Comparison of ENCODE assay signal across 12 cellular contexts in the genomic region with DNA sequence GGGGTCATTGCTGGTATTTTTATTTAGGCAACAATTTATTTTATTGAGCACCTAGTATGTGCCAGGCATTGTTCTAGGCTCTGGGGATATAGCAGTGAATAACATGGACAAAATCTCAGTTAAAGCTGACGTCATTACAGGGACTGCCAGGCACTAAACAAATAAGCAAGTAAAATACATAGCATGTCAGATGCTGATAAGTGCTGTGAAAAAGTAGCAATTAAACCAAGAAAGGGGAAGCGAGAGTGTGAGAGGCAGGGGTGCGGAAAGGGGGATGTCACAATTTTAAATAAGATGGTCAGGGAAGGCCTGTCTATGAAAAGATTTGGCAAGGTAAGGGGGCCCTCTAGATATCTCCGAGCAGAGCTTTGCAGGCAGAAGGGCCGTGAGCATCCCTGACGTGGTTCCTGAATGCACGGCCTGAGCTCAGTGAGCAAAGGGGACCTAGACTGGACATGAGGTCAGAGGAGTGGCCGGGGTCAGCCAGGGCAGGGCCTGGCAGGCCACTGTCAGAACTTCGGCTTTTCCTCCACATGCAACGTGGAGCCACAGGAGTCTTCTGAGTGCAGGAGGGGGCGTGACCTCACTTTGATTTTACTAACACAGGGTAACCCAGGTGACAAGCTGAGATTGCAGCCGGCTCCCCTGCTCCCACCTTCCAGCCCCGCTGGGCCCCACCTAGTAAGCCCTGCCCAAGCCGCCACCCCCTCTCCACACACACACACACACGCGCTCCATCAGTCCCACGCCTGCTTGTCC. TPM values are rescaled to one million over a fixed set of nuclear protein-coding genes. Genes with fewer than 3 reads are reported as not detected.
DNase-seq lines count a peak whose midpoint lies in the region; ATAC-seq, FAIRE-seq and TF ChIP-seq lines count a peak whose summit lies in the region.
"Had no signal": no experiment of that assay in that cellular context is flagged by ENCODE, and none has a peak within 500 bp of the region (broad histone marks: within the 10 kb centered on the region; RNA-seq: fewer than 3 reads in every experiment).

No MANE protein-coding gene starts in this region.

- TF ChIP-seq POLR2A in HepG2 (IDR thresholded peaks at IDR 0.05; ENCODE audit: insufficient read depth in 1 of 2, low read depth in 2 of 2, low read length in 2 of 2) (no peak), right lobe of liver (IDR thresholded peaks at IDR 0.05) (no peak)

- no peak overlapping the region for H3K4me2 ChIP-seq in HepG2 (ENCODE audit: low read depth, low read length)

- TF ChIP-seq RAD21 in HepG2 (CRISPR knock-in tag; IDR thresholded peaks at IDR 0.05), result no peak

- TF ChIP-seq EP300 in HepG2 (IDR thresholded peaks at IDR 0.05; ENCODE audit: low read depth in 2 of 2, low read length in 2 of 2), result no peak
- TF ChIP-seq EP300 in HepG2 (CRISPR knock-in tag; IDR thresholded peaks at IDR 0.05; ENCODE audit: borderline replicate concordance), result no peak

- CTCF ChIA-PET in HepG2 (lab: Yijun Ruan, JAX; ENCODE audit: low intra/inter-chr PET ratio, low total read pairs), result no interaction called here

- no peak for ATAC-seq in HepG2
- ATAC-seq in right lobe of liver, result no peak
- peak; percentile 60 for ATAC-seq in HG03135 (IDR thresholded peaks at IDR 0.05; ENCODE audit: unreplicated experiment)
- peak; percentile 19 for ATAC-seq in upper lobe of right lung

- H3K9ac ChIP-seq in HepG2 (ENCODE audit: insufficient read depth, low read depth, low read length), result no peak overlapping the region

- H3K9me3 ChIP-seq in HepG2 (ENCODE audit: low read length) (no peaks in the 10 kb centered on the region), right lobe of liver (no peaks in the 10 kb centered on the region), upper lobe of right lung (no peaks in the 10 kb centered on the region), BE2C (no peaks in the 10 kb centered on the region)
- H3K9me3 ChIP-seq: upper lobe of left lung had no signal

- no peak for FAIRE-seq in HepG2 (lab: Jason Lieb, UNC)
- FAIRE-seq: A204.1 had no signal

- H4K20me1 ChIP-seq in HepG2 (ENCODE audit: insufficient read depth, low read length), result no peaks in the 10 kb centered on the region

- H3K79me2 ChIP-seq in HepG2 (ENCODE audit: insufficient read depth, low read length), result no peaks in the 10 kb centered on the region

- no TSS peak for BruUV-seq in HepG2 (replicated peaks; lab: Mats Ljungman, UMichigan)

- POLR2A ChIA-PET in HepG2 (lab: Yijun Ruan, JAX), result interaction anchor here (0.7 to 0.8 kb wide), 2 partner anchors 25 to 59 kb away, joined by 3 to 4 read pairs; no protein-coding TSS in a partner anchor

- H3K4me1 ChIP-seq in HepG2 (ENCODE audit: insufficient read depth, low read length) (peaks cover 69% of the 10 kb centered on the region), right lobe of liver (peaks cover 0 to 20% (median 6%) of the 10 kb centered on the region in 4 donors), upper lobe of right lung (no peaks in the 10 kb centered on the region), BE2C (no peaks in the 10 kb centered on the region)

- WGBS in HepG2 (ENCODE audit: low lambda C conversion rate), result 36% methylated on average over 16 of the region's 17 CpGs
- 65% methylated on average over 8 of the region's 17 CpGs for WGBS in right lobe of liver (ENCODE audit: insufficient coverage, low coverage, low lambda C conversion rate, missing lambda C conversion rate)

- intact Hi-C loops in HepG2 (cut with micrococcal nuclease; ENCODE audit: unreplicated experiment), result no loop called here
- intact Hi-C loops in right lobe of liver (cut with DNase I), result loop anchor here (10.0 kb wide), 1 partner anchor 56 kb away; no protein-coding TSS in a partner anchor
- intact Hi-C loops in upper lobe of right lung (cut with DNase I), result no loop called here
- intact Hi-C loops in posterior vena cava (cut with DNase I), result no loop called here

- in situ Hi-C loops in HepG2 (cut with HindIII; ENCODE audit: extremely low pct_ligation_motif_present, low pct_unique_long_range_greater_than_20kb), result no loop called here

- DNase-seq in HepG2 (ENCODE audit: low spot score), result no peak
- DNase-seq in right lobe of liver, result no peak
- peak; percentile 29 for DNase-seq in SKM-1 (lab: John Stamatoyannopoulos, UW; ENCODE audit: unreplicated experiment)
- no peak for DNase-seq in upper lobe of right lung
- no peak for DNase-seq in BE2C
- no peak for DNase-seq in posterior vena cava (ENCODE audit: low spot score)
- no peak for DNase-seq in inferior parietal cortex (ENCODE audit: extremely low spot score)
- DNase-seq: kidney glomerular epithelial cell, NCI-H187 had no signal

- H3K27ac ChIP-seq in HepG2 (ENCODE audit: extremely low read length, insufficient read depth, low read length) (no peak overlapping the region), right lobe of liver (no peak overlapping the region), upper lobe of right lung (no peak overlapping the region)
- H3K27ac ChIP-seq: upper lobe of left lung had no signal

- TF ChIP-seq CTCF in HepG2 (CRISPR knock-in tag; IDR thresholded peaks at IDR 0.05) (no peak), right lobe of liver (IDR thresholded peaks at IDR 0.05) (no peak), upper lobe of right lung (IDR thresholded peaks at IDR 0.05) (no peak), BE2C (IDR thresholded peaks at IDR 0.05; ENCODE audit: low read depth, low read length) (no peak)

- H2AFZ ChIP-seq in HepG2 (ENCODE audit: low read length), result no peak overlapping the region

- no peak overlapping the region for H3K4me3 ChIP-seq in HepG2 (replicated peaks in 1 of 3; ENCODE audit: insufficient read depth in 1 of 3, low read depth in 2 of 3, low read length in 3 of 3)
- no peak overlapping the region for H3K4me3 ChIP-seq in right lobe of liver
- no peak overlapping the region for H3K4me3 ChIP-seq in upper lobe of right lung
- no peak overlapping the region for H3K4me3 ChIP-seq in BE2C (ENCODE audit: low read depth, low read length)
- H3K4me3 ChIP-seq: upper lobe of left lung had no signal

- H3K36me3 ChIP-seq in HepG2 (replicated peaks in 1 of 2; ENCODE audit: control insufficient read depth in 1 of 2, insufficient read depth in 2 of 2, low read length in 2 of 2) (no peaks in the 10 kb centered on the region), right lobe of liver (no peaks in the 10 kb centered on the region), upper lobe of right lung (no peaks in the 10 kb centered on the region), BE2C (no peaks in the 10 kb centered on the region)
- H3K36me3 ChIP-seq: upper lobe of left lung had no signal

- no peaks in the 10 kb centered on the region for H3K27me3 ChIP-seq in HepG2 (ENCODE audit: control insufficient read depth in 1 of 2, insufficient read depth in 2 of 2, low read length in 2 of 2)
- no peaks in the 10 kb centered on the region for H3K27me3 ChIP-seq in right lobe of liver
- H3K27me3 ChIP-seq in upper lobe of right lung, result peaks cover 11% of the 10 kb centered on the region
- H3K27me3 ChIP-seq in BE2C, result no peaks in the 10 kb centered on the region
- H3K27me3 ChIP-seq: upper lobe of left lung had no signal

TF ChIP-seq in HepG2, 621 proteins besides CTCF, POLR2A, EP300 and RAD21 (continues in another document):
- TF ChIP-seq ATF7 (IDR thresholded peaks at IDR 0.05) (peak; percentile 97), ATF7 (CRISPR knock-in tag; IDR thresholded peaks at IDR 0.05) (no peak), RFX1 (IDR thresholded peaks at IDR 0.05) (no peak), GATAD1 (CRISPR knock-in tag; IDR thresholded peaks at IDR 0.05) (no peak), CREB1 (IDR thresholded peaks at IDR 0.05) (peak; percentile 89), CREB1 (CRISPR knock-in tag; IDR thresholded peaks at IDR 0.05) (no peak), ZNF143 (CRISPR knock-in tag; IDR thresholded peaks at IDR 0.05) (no peak), KLF16 (CRISPR knock-in tag; IDR thresholded peaks at IDR 0.05) (no peak), ZNF605 (CRISPR knock-in tag; IDR thresholded peaks at IDR 0.05) (0 out of 2 replicates have a peak, but pooled peaks have one; percentile 9)
- TF ChIP-seq, protein P1, sequence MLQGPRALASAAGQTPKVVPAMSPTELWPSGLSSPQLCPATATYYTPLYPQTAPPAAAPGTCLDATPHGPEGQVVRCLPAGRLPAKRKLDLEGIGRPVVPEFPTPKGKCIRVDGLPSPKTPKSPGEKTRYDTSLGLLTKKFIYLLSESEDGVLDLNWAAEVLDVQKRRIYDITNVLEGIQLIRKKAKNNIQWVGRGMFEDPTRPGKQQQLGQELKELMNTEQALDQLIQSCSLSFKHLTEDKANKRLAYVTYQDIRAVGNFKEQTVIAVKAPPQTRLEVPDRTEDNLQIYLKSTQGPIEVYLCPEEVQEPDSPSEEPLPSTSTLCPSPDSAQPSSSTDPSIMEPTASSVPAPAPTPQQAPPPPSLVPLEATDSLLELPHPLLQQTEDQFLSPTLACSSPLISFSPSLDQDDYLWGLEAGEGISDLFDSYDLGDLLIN (CRISPR knock-in tag; IDR thresholded peaks at IDR 0.05; ENCODE audit: borderline replicate concordance), result no peak

RNA-seq across cellular contexts. Expression of gene SIRPA, which starts 24.2 kb away (rescaled TPM):
- total RNA-seq in HepG2 (2016; rRNA removed; fragmentation: Illumina TruSeq; extraction: Trizol) (13.1 and 17.6 TPM in 2 replicates), right lobe of liver (10 to 100 TPM; 26.8 to 42.7 (median 34.8) TPM), upper lobe of right lung (93.8 TPM), posterior vena cava (10 to 100 TPM; 39.7 to 42.1 TPM)
- 7.1 and 7.6 TPM in 2 replicates for total RNA-seq in HepG2 (2016; cell fraction: cytosol; rRNA removed; fragmentation: Illumina TruSeq; extraction: Trizol; ENCODE audit: low read depth)
- 12.0 and 17.3 TPM in 2 replicates for total RNA-seq in HepG2 (2016; cell fraction: insoluble cytoplasmic fraction; rRNA removed; fragmentation: Illumina TruSeq; extraction: Trizol)
- 23.3 and 25.2 TPM in 2 replicates for total RNA-seq in HepG2 (2016; cell fraction: membrane; rRNA removed; fragmentation: Illumina TruSeq; extraction: Trizol)
- 17.5 and 21.7 TPM in 2 replicates for total RNA-seq in HepG2 (2016; cell fraction: nucleus; rRNA removed; fragmentation: Illumina TruSeq; extraction: Trizol)
- 6.8 and 7.2 TPM in 2 replicates for polyA plus RNA-seq in HepG2 (2011; rRNA removed)
- polyA plus RNA-seq in HepG2 (2011; cell fraction: cytosol; rRNA removed), result 5.4 and 6.5 TPM in 2 replicates
- polyA plus RNA-seq in HepG2 (2011; cell fraction: nucleus; rRNA removed), result 9.1 and 9.3 TPM in 2 replicates
- 2.7 and 4.8 TPM in 2 replicates for polyA plus RNA-seq in HepG2 (2012)
- 20.1 and 21.9 TPM in 2 replicates for polyA plus RNA-seq in HepG2 (2016; cell fraction: cytosol; fragmentation: Illumina TruSeq; extraction: Trizol; ENCODE audit: low read depth)
- 23.3 and 30.2 TPM in 2 replicates for polyA plus RNA-seq in HepG2 (2016; cell fraction: insoluble cytoplasmic fraction; fragmentation: Illumina TruSeq; extraction: Trizol; ENCODE audit: low read depth)
- 44.9 and 45.6 TPM in 2 replicates for polyA plus RNA-seq in HepG2 (2016; cell fraction: membrane; fragmentation: Illumina TruSeq; extraction: Trizol; ENCODE audit: low read depth)
- 53.5 and 55.1 TPM in 2 replicates for polyA plus RNA-seq in HepG2 (2016; cell fraction: nucleus; fragmentation: Illumina TruSeq; extraction: Trizol; ENCODE audit: insufficient read depth, low read depth)
- polyA minus RNA-seq in HepG2 (2011; rRNA and poly(A)+ RNA removed; ENCODE audit: low replicate concordance), result 0.05 and 6.2 TPM in 2 replicates
- 2.5 and 3.8 TPM in 2 replicates for polyA minus RNA-seq in HepG2 (2011; cell fraction: cytosol; rRNA and poly(A)+ RNA removed)
- polyA minus RNA-seq in HepG2 (2011; cell fraction: nucleus; rRNA and poly(A)+ RNA removed), result 2.4 and 2.6 TPM in 2 replicates
- polyA plus RNA-seq in BE2C (2012; ENCODE audit: insufficient read depth, insufficient read length, low read depth), result 0.40 TPM

Comparison
In these comparisons a context has a peak if more than half of its experiments do, and no peak if none do; other contexts are left out.
1. intact Hi-C loops: an anchor here in right lobe of liver (10.0 kb wide); none called in HepG2, upper lobe of right lung and posterior vena cava.
2. ATAC-seq: peak in HG03135 (single experiment) and upper lobe of right lung (single experiment); none in HepG2 (single experiment) and right lobe of liver (0 of 4).